In the genomic region with DNA sequence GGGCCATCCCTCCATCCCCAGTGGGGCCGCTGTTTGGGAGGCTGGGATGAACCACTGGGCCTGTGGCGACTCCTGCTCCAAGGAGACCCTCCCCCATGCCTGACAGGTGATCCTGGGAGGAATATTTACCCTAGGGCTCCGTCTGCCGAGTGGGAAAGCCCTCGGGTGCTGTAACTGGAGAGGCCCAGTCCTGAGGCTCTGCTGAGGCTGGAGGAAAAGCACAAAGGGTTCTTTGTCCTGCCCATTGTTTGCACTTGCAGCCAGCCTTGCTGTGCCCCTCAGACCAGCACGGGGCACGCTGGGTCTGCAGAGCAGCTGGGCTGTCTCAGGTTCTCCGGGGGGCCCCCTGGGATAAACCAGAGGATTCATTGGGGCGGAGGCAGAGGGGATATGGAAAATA, we compare ENCODE assay signal across 2 cellular contexts.
TF ChIP-seq lines count a peak whose summit lies in the region.

No MANE protein-coding gene starts in this region.

TF ChIP-seq in GM23338, 12 proteins besides CTCF, POLR2A, EP300 and RAD21:
- TF ChIP-seq, protein P1, sequence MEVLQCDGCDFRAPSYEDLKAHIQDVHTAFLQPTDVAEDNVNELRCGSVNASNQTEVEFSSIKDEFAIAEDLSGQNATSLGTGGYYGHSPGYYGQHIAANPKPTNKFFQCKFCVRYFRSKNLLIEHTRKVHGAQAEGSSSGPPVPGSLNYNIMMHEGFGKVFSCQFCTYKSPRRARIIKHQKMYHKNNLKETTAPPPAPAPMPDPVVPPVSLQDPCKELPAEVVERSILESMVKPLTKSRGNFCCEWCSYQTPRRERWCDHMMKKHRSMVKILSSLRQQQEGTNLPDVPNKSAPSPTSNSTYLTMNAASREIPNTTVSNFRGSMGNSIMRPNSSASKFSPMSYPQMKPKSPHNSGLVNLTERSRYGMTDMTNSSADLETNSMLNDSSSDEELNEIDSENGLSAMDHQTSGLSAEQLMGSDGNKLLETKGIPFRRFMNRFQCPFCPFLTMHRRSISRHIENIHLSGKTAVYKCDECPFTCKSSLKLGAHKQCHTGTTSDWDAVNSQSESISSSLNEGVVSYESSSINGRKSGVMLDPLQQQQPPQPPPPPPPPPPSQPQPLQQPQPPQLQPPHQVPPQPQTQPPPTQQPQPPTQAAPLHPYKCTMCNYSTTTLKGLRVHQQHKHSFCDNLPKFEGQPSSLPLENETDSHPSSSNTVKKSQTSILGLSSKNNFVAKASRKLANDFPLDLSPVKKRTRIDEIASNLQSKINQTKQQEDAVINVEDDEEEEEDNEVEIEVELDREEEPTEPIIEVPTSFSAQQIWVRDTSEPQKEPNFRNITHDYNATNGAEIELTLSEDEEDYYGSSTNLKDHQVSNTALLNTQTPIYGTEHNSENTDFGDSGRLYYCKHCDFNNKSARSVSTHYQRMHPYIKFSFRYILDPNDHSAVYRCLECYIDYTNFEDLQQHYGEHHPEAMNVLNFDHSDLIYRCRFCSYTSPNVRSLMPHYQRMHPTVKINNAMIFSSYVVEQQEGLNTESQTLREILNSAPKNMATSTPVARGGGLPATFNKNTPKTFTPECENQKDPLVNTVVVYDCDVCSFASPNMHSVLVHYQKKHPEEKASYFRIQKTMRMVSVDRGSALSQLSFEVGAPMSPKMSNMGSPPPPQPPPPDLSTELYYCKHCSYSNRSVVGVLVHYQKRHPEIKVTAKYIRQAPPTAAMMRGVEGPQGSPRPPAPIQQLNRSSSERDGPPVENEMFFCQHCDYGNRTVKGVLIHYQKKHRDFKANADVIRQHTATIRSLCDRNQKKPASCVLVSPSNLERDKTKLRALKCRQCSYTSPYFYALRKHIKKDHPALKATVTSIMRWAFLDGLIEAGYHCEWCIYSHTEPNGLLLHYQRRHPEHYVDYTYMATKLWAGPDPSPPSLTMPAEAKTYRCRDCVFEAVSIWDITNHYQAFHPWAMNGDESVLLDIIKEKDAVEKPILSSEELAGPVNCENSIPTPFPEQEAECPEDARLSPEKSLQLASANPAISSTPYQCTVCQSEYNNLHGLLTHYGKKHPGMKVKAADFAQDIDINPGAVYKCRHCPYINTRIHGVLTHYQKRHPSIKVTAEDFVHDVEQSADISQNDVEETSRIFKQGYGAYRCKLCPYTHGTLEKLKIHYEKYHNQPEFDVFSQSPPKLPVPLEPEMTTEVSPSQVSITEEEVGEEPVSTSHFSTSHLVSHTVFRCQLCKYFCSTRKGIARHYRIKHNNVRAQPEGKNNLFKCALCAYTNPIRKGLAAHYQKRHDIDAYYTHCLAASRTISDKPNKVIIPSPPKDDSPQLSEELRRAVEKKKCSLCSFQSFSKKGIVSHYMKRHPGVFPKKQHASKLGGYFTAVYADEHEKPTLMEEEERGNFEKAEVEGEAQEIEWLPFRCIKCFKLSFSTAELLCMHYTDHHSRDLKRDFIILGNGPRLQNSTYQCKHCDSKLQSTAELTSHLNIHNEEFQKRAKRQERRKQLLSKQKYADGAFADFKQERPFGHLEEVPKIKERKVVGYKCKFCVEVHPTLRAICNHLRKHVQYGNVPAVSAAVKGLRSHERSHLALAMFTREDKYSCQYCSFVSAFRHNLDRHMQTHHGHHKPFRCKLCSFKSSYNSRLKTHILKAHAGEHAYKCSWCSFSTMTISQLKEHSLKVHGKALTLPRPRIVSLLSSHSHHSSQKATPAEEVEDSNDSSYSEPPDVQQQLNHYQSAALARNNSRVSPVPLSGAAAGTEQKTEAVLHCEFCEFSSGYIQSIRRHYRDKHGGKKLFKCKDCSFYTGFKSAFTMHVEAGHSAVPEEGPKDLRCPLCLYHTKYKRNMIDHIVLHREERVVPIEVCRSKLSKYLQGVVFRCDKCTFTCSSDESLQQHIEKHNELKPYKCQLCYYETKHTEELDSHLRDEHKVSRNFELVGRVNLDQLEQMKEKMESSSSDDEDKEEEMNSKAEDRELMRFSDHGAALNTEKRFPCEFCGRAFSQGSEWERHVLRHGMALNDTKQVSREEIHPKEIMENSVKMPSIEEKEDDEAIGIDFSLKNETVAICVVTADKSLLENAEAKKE (CRISPR knock-in tag; IDR thresholded peaks at IDR 0.05), result 0 out of 2 replicates have a peak, but pooled peaks have one; percentile 6
- no peak for TF ChIP-seq NANOG (IDR thresholded peaks at IDR 0.05; ENCODE audit: borderline replicate concordance)
TF ChIP-seq in GM23338: peak in this region for 1.

TF ChIP-seq in H1, 55 proteins besides CTCF, POLR2A, EP300 and RAD21:
- TF ChIP-seq ASH2L (IDR thresholded peaks at IDR 0.05; ENCODE audit: low read length), result peak; percentile 45
- TF ChIP-seq TCF12 (IDR thresholded peaks at IDR 0.05; ENCODE audit: low read depth, low read length), result 0 out of 2 replicates have a peak, but pooled peaks have one; percentile 55
- TF ChIP-seq HDAC2 (IDR thresholded peaks at IDR 0.05; ENCODE audit: borderline replicate concordance in 1 of 2, low read depth in 2 of 2, low read length in 2 of 2), result peak in 1 of 2 experiments; percentile 90; a peak in 1 of 4 replicates
- TF ChIP-seq SP1 (IDR thresholded peaks at IDR 0.05; ENCODE audit: low read depth, low read length), result 0 out of 2 replicates have a peak, but pooled peaks have one; percentile 15
- TF ChIP-seq CBX5 (IDR thresholded peaks at IDR 0.05; ENCODE audit: low read depth, low read length), result no peak
